29 cellular contexts compared by ENCODE assay signal in genomic region chr2:60379684-60380083, GRCh38.
"Had no signal": no experiment of that assay in that cellular context is flagged by ENCODE, and none has a peak within 500 bp of the region (broad histone marks: within the 10 kb centered on the region; RNA-seq: fewer than 3 reads in every experiment).

No MANE protein-coding gene starts in this region.

- H3K36me3 ChIP-seq: adrenal gland, Peyer's patch, SJSA1, WERI-Rb-1 had no signal

- H3K9me3 Mint-ChIP-seq: activated naive CD8-positive, alpha-beta T cell treated with anti-CD3 and anti-CD28 coated beads, Interleukin-2, amount 10 ng/mL, durations not matched to agents 7 days and 5 days; T-helper 1 cell treated with Interleukin-12 subunit alpha and Interleukin-12 subunit beta and Interleukin-4 antibody, amounts not matched to agents 30 μg/mL and 1 μg/mL, for 36 hours had no signal

- H3K4me3 ChIP-seq: adrenal gland, Peyer's patch, SJSA1 had no signal

- H3K27me3 ChIP-seq: adrenal gland, Peyer's patch, SJSA1 had no signal

- H3K27ac Mint-ChIP-seq: activated CD8-positive, alpha-beta T cell treated with anti-CD3 and anti-CD28 coated beads, Interleukin-2, amount 10 ng/mL, durations not matched to agents 7 days and 5 days; activated naive CD8-positive, alpha-beta T cell treated with anti-CD3 and anti-CD28 coated beads, Interleukin-2, amount 10 ng/mL, durations not matched to agents 7 days and 5 days; T-helper 1 cell treated with Interleukin-12 subunit alpha and Interleukin-12 subunit beta and Interleukin-4 antibody, amounts not matched to agents 30 μg/mL and 1 μg/mL, for 36 hours had no signal

- H3K27ac ChIP-seq: adrenal gland, Peyer's patch, RWPE1, SJSA1, WERI-Rb-1 had no signal

- H3K4me1 ChIP-seq: adrenal gland, Peyer's patch, SJSA1 had no signal

- H3K9me3 ChIP-seq: adrenal gland, Peyer's patch, SJSA1 had no signal

- DNase-seq: activated CD4-positive, alpha-beta T cell treated with anti-CD3 and anti-CD28 coated beads for 48 hours; activated CD4-positive, alpha-beta T cell treated with anti-CD3 and anti-CD28 coated beads, Interleukin-2, amount 50 U/mL, for 4 hours; activated CD8-positive, alpha-beta memory T cell treated with anti-CD3 and anti-CD28 coated beads, Interleukin-2, amount 50 U/mL, for 48 hours; activated CD8-positive, alpha-beta T cell treated with anti-CD3 and anti-CD28 coated beads, Interleukin-2, amount 10 ng/mL, durations not matched to agents 7 days and 5 days; activated naive CD4-positive, alpha-beta T cell treated with anti-CD3 and anti-CD28 coated beads, Interleukin-2, amount 50 U/mL, for 16 hours; activated naive CD8-positive, alpha-beta T cell treated with anti-CD3 and anti-CD28 coated beads, Interleukin-2, amount 10 ng/mL, durations not matched to agents 7 days and 5 days; activated T-cell treated with anti-CD3 and anti-CD28 coated beads, Interleukin-2, amount 50 U/mL, for 1 hour; adrenal gland; anterior cingulate cortex; cerebellar nuclear complex; Kasumi-1; KBM-7; NCI-H1092; NCI-H1417 treated with DMSO at 0.1 percent for 48 hours; NCI-H1694; NCI-H2029; NCI-H2107; NCI-H2171 treated with DMSO at 0.1 percent for 48 hours; NCI-H345; NCI-H510A; NCI-H526 treated with DMSO at 0.1 percent for 48 hours; NCI-H82; Right ventricle myocardium superior; WERI-Rb-1 had no signal

- ATAC-seq: activated CD4-positive, CD25-positive, alpha-beta regulatory T cell treated with anti-CD3 and anti-CD28 coated beads, Interleukin-2, amount 50 U/mL, for 24 hours; activated CD8-positive, alpha-beta T cell treated with anti-CD3 and anti-CD28 coated beads, Interleukin-2, amount 10 ng/mL, durations not matched to agents 7 days and 5 days had no signal

- H3K36me3 Mint-ChIP-seq: activated naive CD8-positive, alpha-beta T cell treated with anti-CD3 and anti-CD28 coated beads, Interleukin-2, amount 10 ng/mL, durations not matched to agents 7 days and 5 days had no signal

- H3K4me3 Mint-ChIP-seq: activated CD8-positive, alpha-beta T cell treated with anti-CD3 and anti-CD28 coated beads, Interleukin-2, amount 10 ng/mL, durations not matched to agents 7 days and 5 days; activated naive CD8-positive, alpha-beta T cell treated with anti-CD3 and anti-CD28 coated beads, Interleukin-2, amount 10 ng/mL, durations not matched to agents 7 days and 5 days; T-helper 1 cell treated with Interleukin-12 subunit alpha and Interleukin-12 subunit beta and Interleukin-4 antibody, amounts not matched to agents 30 μg/mL and 1 μg/mL, for 36 hours had no signal
